Comparison of ENCODE assay signal across 8 cellular contexts in the genomic region with DNA sequence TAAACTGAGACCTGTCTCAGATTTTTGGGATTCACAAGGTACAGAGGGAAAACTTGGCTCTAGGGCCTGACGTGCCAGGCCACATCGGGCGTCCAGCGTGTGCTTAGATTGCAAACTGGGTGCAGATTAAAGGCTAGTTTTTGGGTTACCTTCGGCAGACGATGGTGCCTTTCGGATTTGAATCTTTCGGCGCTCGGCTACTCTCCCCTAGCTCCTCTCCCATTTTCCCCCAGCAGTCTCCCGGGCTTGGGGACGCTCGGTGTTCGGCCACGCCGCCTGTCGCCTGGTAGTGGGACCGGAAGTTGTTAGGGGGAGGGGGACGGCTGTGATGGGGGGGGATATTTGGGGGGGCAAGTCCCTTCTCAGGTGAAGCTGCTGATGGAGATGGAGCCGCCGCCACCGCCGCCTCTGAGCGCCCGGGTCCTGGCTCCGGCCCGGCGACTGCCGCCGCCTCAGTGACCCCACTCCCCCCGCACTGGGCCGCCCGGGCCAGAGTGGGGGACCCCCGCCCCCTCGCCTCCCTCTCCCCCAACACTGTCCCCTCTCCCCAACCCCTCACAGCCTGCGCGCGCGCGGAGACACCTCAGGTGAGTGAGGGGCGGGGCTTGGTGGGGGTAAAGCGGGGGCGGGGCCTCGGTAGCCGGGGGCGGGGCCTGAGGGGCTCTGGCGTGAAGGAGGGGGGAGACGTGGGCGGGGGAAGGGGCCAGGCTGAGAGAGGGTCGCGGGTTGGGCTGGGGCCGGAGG. TPM values are rescaled to one million over a fixed set of nuclear protein-coding genes. Genes with fewer than 3 reads are reported as not detected.
A peak's percentile ranks its signal among the peaks of the same experiment; 100 is the strongest.
DNase-seq lines count a peak whose midpoint lies in the region; ATAC-seq and TF ChIP-seq lines count a peak whose summit lies in the region.

No MANE protein-coding gene starts in this region.

- ATAC-seq in GM19324 (IDR thresholded peaks at IDR 0.05; ENCODE audit: low FRiP score, unreplicated experiment): peak; percentile 51

- peaks cover 21% of the 10 kb centered on the region for H3K36me3 Mint-ChIP-seq in endothelial cell (ENCODE audit: low read depth, unreplicated experiment)

- H3K27me3 Mint-ChIP-seq in endothelial cell (ENCODE audit: unreplicated experiment): peaks cover 2% of the 10 kb centered on the region

- peak overlapping the region; percentile 76 for H3K27ac Mint-ChIP-seq in endothelial cell (ENCODE audit: unreplicated experiment)

- TF ChIP-seq CTCF in endothelial cell (IDR thresholded peaks at IDR 0.05; ENCODE audit: unreplicated experiment): no peak

- DNase-seq in AML-193 (lab: John Stamatoyannopoulos, UW): peak; percentile 66 to 67
- peak; percentile 82 for DNase-seq in HT-29 (ENCODE audit: low spot score)
- DNase-seq in NOMO-1 treated with dmso at 0.1 percent for 144 hours (lab: John Stamatoyannopoulos, UW; ENCODE audit: unreplicated experiment): peak; percentile 77
- peak; percentile 47 for DNase-seq in activated CD8-positive, alpha-beta memory T cell treated with anti-CD3 and anti-CD28 coated beads, Interleukin-2, amount 50 U/mL, for 24 hours (ENCODE audit: extremely low read depth)
- peak; percentile 68 for DNase-seq in endothelial cell (ENCODE audit: low spot score)
- DNase-seq in mesenteric fat pad (ENCODE audit: low spot score): peak; percentile 93
- peak; percentile 42 for DNase-seq in stimulated activated CD8-positive, alpha-beta memory T cell treated with anti-CD3 and anti-CD28 coated beads, Interleukin-12 subunit alpha, Interleukin-12 subunit beta, amount 100 ng/mL, for 24 hours (ENCODE audit: extremely low read depth)

- peak overlapping the region; percentile 91 for H3K4me3 Mint-ChIP-seq in endothelial cell (ENCODE audit: unreplicated experiment)

- peaks cover 30% of the 10 kb centered on the region for H3K4me1 Mint-ChIP-seq in endothelial cell (ENCODE audit: unreplicated experiment)

- H3K9me3 Mint-ChIP-seq in endothelial cell (ENCODE audit: unreplicated experiment): no peaks in the 10 kb centered on the region

RNA-seq across cellular contexts. Expression of a gene that starts 10.2 kb away (rescaled TPM):
- 18.1 and 21.8 TPM in 2 replicates for total RNA-seq in HT-29 (2014; rRNA removed; shearing (Covaris generic))
- 31.6 TPM for total RNA-seq in endothelial cell (ENCODE audit: unreplicated experiment)
- 27.7 TPM for total RNA-seq in mesenteric fat pad

RNA-seq across cellular contexts. Expression of a gene that starts 13.5 kb away (rescaled TPM):
- total RNA-seq in HT-29 (2014; rRNA removed; shearing (Covaris generic)): 1.1 and 1.9 TPM in 2 replicates
- total RNA-seq in endothelial cell (ENCODE audit: unreplicated experiment): 3.0 TPM
- 25.8 TPM for total RNA-seq in mesenteric fat pad

RNA-seq across cellular contexts. Expression of a gene that starts 33.4 kb away (rescaled TPM):
- 32.1 and 35.0 TPM in 2 replicates for total RNA-seq in HT-29 (2014; rRNA removed; shearing (Covaris generic))
- 130 TPM for total RNA-seq in endothelial cell (ENCODE audit: unreplicated experiment)
- 88.2 TPM for total RNA-seq in mesenteric fat pad

RNA-seq across cellular contexts. Expression of a gene that starts 34.4 kb away (rescaled TPM):
- 171 and 219 TPM in 2 replicates for total RNA-seq in HT-29 (2014; rRNA removed; shearing (Covaris generic))
- total RNA-seq in endothelial cell (ENCODE audit: unreplicated experiment): 45.8 TPM
- total RNA-seq in mesenteric fat pad: 45.3 TPM

RNA-seq across cellular contexts. Expression of a gene that starts 40.7 kb away (rescaled TPM):
- total RNA-seq in HT-29 (2014; rRNA removed; shearing (Covaris generic)): 46.8 and 49.4 TPM in 2 replicates
- total RNA-seq in endothelial cell (ENCODE audit: unreplicated experiment): 43.0 TPM
- total RNA-seq in mesenteric fat pad: 21.4 TPM

Comparison
In these comparisons a context has a peak if more than half of its experiments do, and no peak if none do; other contexts are left out.
1. Peak in every context shown above with its lines: DNase-seq and ATAC-seq.
2. DNase-seq: peak in every context shown above with its lines; median percentile 93 in mesenteric fat pad; 82 in HT-29; 77 in NOMO-1 treated with dmso at 0.1 percent for 144 hours; 68 in endothelial cell; 66 in AML-193; 47 in activated CD8-positive, alpha-beta memory T cell treated with anti-CD3 and anti-CD28 coated beads, Interleukin-2, amount 50 U/mL, for 24 hours; 42 in stimulated activated CD8-positive, alpha-beta memory T cell treated with anti-CD3 and anti-CD28 coated beads, Interleukin-12 subunit alpha, Interleukin-12 subunit beta, amount 100 ng/mL, for 24 hours.